1 cellular context compared by ENCODE assay signal in the genomic region with DNA sequence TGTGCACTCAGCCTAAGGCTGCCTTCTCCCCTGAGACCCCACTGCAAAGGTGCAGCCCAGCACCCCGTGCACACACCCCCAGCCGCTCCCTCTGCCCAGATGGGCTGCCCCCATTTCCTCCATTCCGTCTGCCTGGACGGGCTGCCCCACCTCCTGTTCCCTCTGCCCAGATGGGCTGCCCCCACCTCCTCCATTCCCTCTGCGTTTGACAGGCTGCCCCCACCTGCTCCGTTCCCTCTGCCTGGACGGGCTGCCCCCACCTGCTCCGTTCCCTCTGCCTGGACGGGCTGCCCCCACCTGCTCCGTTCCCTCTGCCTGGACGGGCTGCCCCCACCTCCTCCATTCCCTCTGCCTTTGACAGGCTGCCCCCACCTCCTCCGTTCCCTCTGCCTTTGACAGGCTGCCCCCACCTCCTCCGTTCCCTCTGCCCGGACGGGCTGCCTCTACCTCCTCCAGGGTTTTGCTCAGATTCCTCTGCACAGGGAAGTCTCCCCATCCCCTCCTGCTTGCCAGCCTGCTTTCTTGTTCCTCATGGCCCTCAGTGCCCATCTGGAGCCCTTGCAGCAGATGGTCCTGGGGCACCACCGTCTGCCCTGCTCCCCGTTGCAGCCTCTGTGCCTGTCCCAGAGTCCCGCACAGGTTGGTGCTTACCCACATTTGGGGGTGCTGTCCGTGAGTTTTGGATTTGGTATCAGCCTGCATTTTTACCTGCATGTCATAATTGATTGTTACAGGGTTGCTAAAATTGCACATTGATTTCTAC.
TF ChIP-seq lines count a peak whose summit lies in the region.

No MANE protein-coding gene starts in this region.

TF ChIP-seq in GM23338, 12 proteins besides CTCF, POLR2A, EP300 and RAD21:
- TF ChIP-seq STAT1 (IDR thresholded peaks at IDR 0.05; ENCODE audit: unreplicated experiment) (no peak), POLR2AphosphoS5 (IDR thresholded peaks at IDR 0.05; ENCODE audit: low read depth) (no peak), JUNB (IDR thresholded peaks at IDR 0.05; ENCODE audit: unreplicated experiment) (no peak), CREB1 (CRISPR knock-in tag; IDR thresholded peaks at IDR 0.05; ENCODE audit: low read depth) (no peak), ZNF331 (CRISPR knock-in tag; IDR thresholded peaks at IDR 0.05; ENCODE audit: low read depth) (no peak), NANOG (IDR thresholded peaks at IDR 0.05; ENCODE audit: borderline replicate concordance) (no peak)
- TF ChIP-seq, protein P1, sequence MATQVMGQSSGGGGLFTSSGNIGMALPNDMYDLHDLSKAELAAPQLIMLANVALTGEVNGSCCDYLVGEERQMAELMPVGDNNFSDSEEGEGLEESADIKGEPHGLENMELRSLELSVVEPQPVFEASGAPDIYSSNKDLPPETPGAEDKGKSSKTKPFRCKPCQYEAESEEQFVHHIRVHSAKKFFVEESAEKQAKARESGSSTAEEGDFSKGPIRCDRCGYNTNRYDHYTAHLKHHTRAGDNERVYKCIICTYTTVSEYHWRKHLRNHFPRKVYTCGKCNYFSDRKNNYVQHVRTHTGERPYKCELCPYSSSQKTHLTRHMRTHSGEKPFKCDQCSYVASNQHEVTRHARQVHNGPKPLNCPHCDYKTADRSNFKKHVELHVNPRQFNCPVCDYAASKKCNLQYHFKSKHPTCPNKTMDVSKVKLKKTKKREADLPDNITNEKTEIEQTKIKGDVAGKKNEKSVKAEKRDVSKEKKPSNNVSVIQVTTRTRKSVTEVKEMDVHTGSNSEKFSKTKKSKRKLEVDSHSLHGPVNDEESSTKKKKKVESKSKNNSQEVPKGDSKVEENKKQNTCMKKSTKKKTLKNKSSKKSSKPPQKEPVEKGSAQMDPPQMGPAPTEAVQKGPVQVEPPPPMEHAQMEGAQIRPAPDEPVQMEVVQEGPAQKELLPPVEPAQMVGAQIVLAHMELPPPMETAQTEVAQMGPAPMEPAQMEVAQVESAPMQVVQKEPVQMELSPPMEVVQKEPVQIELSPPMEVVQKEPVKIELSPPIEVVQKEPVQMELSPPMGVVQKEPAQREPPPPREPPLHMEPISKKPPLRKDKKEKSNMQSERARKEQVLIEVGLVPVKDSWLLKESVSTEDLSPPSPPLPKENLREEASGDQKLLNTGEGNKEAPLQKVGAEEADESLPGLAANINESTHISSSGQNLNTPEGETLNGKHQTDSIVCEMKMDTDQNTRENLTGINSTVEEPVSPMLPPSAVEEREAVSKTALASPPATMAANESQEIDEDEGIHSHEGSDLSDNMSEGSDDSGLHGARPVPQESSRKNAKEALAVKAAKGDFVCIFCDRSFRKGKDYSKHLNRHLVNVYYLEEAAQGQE (IDR thresholded peaks at IDR 0.05; ENCODE audit: unreplicated experiment) = no peak
- TF ChIP-seq, protein P2, sequence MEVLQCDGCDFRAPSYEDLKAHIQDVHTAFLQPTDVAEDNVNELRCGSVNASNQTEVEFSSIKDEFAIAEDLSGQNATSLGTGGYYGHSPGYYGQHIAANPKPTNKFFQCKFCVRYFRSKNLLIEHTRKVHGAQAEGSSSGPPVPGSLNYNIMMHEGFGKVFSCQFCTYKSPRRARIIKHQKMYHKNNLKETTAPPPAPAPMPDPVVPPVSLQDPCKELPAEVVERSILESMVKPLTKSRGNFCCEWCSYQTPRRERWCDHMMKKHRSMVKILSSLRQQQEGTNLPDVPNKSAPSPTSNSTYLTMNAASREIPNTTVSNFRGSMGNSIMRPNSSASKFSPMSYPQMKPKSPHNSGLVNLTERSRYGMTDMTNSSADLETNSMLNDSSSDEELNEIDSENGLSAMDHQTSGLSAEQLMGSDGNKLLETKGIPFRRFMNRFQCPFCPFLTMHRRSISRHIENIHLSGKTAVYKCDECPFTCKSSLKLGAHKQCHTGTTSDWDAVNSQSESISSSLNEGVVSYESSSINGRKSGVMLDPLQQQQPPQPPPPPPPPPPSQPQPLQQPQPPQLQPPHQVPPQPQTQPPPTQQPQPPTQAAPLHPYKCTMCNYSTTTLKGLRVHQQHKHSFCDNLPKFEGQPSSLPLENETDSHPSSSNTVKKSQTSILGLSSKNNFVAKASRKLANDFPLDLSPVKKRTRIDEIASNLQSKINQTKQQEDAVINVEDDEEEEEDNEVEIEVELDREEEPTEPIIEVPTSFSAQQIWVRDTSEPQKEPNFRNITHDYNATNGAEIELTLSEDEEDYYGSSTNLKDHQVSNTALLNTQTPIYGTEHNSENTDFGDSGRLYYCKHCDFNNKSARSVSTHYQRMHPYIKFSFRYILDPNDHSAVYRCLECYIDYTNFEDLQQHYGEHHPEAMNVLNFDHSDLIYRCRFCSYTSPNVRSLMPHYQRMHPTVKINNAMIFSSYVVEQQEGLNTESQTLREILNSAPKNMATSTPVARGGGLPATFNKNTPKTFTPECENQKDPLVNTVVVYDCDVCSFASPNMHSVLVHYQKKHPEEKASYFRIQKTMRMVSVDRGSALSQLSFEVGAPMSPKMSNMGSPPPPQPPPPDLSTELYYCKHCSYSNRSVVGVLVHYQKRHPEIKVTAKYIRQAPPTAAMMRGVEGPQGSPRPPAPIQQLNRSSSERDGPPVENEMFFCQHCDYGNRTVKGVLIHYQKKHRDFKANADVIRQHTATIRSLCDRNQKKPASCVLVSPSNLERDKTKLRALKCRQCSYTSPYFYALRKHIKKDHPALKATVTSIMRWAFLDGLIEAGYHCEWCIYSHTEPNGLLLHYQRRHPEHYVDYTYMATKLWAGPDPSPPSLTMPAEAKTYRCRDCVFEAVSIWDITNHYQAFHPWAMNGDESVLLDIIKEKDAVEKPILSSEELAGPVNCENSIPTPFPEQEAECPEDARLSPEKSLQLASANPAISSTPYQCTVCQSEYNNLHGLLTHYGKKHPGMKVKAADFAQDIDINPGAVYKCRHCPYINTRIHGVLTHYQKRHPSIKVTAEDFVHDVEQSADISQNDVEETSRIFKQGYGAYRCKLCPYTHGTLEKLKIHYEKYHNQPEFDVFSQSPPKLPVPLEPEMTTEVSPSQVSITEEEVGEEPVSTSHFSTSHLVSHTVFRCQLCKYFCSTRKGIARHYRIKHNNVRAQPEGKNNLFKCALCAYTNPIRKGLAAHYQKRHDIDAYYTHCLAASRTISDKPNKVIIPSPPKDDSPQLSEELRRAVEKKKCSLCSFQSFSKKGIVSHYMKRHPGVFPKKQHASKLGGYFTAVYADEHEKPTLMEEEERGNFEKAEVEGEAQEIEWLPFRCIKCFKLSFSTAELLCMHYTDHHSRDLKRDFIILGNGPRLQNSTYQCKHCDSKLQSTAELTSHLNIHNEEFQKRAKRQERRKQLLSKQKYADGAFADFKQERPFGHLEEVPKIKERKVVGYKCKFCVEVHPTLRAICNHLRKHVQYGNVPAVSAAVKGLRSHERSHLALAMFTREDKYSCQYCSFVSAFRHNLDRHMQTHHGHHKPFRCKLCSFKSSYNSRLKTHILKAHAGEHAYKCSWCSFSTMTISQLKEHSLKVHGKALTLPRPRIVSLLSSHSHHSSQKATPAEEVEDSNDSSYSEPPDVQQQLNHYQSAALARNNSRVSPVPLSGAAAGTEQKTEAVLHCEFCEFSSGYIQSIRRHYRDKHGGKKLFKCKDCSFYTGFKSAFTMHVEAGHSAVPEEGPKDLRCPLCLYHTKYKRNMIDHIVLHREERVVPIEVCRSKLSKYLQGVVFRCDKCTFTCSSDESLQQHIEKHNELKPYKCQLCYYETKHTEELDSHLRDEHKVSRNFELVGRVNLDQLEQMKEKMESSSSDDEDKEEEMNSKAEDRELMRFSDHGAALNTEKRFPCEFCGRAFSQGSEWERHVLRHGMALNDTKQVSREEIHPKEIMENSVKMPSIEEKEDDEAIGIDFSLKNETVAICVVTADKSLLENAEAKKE (CRISPR knock-in tag; IDR thresholded peaks at IDR 0.05) = no peak
